33 cellular contexts compared by ENCODE assay signal in the genomic region with DNA sequence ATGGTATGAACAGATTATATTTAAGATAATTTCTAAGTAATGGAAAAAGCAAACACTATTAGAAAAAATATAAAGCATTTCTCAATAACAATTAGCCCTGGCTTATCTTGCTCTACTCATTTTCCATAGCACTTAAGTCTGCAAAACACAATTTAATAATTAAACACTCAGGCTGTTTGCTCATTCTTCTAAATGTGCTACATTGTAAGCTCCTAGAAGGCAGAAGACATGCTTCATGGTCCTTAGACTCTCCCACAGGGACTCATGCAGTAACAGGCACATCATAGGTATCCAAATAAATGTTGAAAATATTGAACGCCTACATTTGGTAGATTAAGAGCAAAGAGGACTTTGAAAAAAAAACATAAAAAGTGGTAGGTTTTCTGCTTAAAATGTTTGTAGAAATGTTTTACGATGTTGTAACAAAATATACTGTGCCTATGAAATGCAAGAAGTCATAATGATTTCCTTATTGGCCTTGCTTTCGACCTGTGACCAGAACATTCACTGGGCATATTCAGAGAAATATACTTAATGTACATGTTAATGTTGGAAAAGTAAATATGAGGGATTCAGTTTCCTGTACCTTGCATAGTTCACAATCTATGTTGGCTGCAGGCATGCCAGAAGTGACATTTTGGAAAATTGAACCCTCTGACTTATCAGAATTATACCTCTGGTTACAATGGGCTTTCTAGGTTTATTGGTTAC. TPM values are rescaled to one million over a fixed set of nuclear protein-coding genes. Genes with fewer than 3 reads are reported as not detected.
"Had no signal": no experiment of that assay in that cellular context is flagged by ENCODE, and none has a peak within 500 bp of the region (broad histone marks: within the 10 kb centered on the region; RNA-seq: fewer than 3 reads in every experiment).

No MANE protein-coding gene starts in this region.

- H3K4me3 ChIP-seq: ascending aorta, cardiac muscle cell, MG63, PC-9 had no signal

- DNase-seq: activated CD4-positive, alpha-beta T cell treated with anti-CD3 and anti-CD28 coated beads for 36 hours; activated CD4-positive, alpha-beta T cell treated with anti-CD3 and anti-CD28 coated beads, Interleukin-2, amount 10 ng/mL, durations not matched to agents 7 days and 5 days; activated CD4-positive, alpha-beta T cell treated with anti-CD3 and anti-CD28 coated beads, Interleukin-2, amount 50 U/mL, for 48 hours; activated CD8-positive, alpha-beta T cell treated with anti-CD3 and anti-CD28 coated beads, Interleukin-2, amount 10 ng/mL, durations not matched to agents 7 days and 5 days; activated gamma-delta T cell; activated naive CD4-positive, alpha-beta T cell treated with Interleukin-2 at 50 U/mL for 16 hours; activated naive CD8-positive, alpha-beta T cell treated with anti-CD3 and anti-CD28 coated beads, Interleukin-2, amount 10 ng/mL, durations not matched to agents 7 days and 5 days; activated T-cell treated with anti-CD3 and anti-CD28 coated beads, Interleukin-2, amount 50 U/mL, for 24 hours; amygdala; IMR-90; KBM-7; MG63; NCI-H1048; NCI-H1694; NCI-H2029; NCI-H2171 treated with DMSO at 0.1 percent for 48 hours; NCI-H446 treated with DMSO at 0.1 percent for 48 hours; NCI-H524; NCI-H69; PC-9; Right ventricle myocardium superior; SW 1271; T-helper 1 cell; T-helper 2 cell; T-helper 9 cell had no signal

- H3K27ac ChIP-seq: ascending aorta, cardiac muscle cell, PC-9, RWPE1 had no signal

- H3K9me3 ChIP-seq: ascending aorta, MG63 had no signal

- H3K4me1 ChIP-seq: ascending aorta had no signal

- ATAC-seq: activated CD4-positive, alpha-beta T cell treated with anti-CD3 and anti-CD28 coated beads for 36 hours; activated CD4-positive, CD25-positive, alpha-beta regulatory T cell treated with anti-CD3 and anti-CD28 coated beads, Interleukin-2, amount 50 U/mL, for 24 hours; activated CD8-positive, alpha-beta T cell treated with anti-CD3 and anti-CD28 coated beads, Interleukin-2, amount 10 ng/mL, durations not matched to agents 7 days and 5 days had no signal

- H3K27me3 ChIP-seq: ascending aorta, cardiac muscle cell had no signal

- H3K36me3 ChIP-seq: ascending aorta, cardiac muscle cell, MG63 had no signal

- FAIRE-seq: RCC 7860 had no signal

RNA-seq across cellular contexts. Expression of gene G6PC2, which starts 27.2 kb away (rescaled TPM):
- total RNA-seq: activated CD4-positive, alpha-beta T cell treated with anti-CD3 and anti-CD28 coated beads for 36 hours; activated CD4-positive, alpha-beta T cell treated with anti-CD3 and anti-CD28 coated beads, Interleukin-2, amount 10 ng/mL, durations not matched to agents 7 days and 5 days; activated CD8-positive, alpha-beta T cell treated with anti-CD3 and anti-CD28 coated beads, Interleukin-2, amount 10 ng/mL, durations not matched to agents 7 days and 5 days; activated naive CD8-positive, alpha-beta T cell treated with anti-CD3 and anti-CD28 coated beads, Interleukin-2, amount 10 ng/mL, durations not matched to agents 7 days and 5 days; activated T-helper 2 cell treated with anti-CD3 and anti-CD28 coated beads, Interferon-gamma antibody, Interleukin-2, Interleukin-4, amounts not matched to agents 10 μg/mL and 5 μg/mL and 100 μg/mL, durations not matched to agents 14 hours and 24 hours and 36 hours; ascending aorta; cardiac muscle cell; chondrocyte; IMR-90; OCI-LY7; PC-9; Right ventricle myocardium superior had no signal
- polyA plus RNA-seq: cardiac muscle cell, IMR-90 had no signal

RNA-seq across cellular contexts. Expression of gene SPC25, which starts 38.0 kb away (rescaled TPM):
- total RNA-seq: ascending aorta had no signal
